ENCODE assay signal across 26 cellular contexts in the genomic region with DNA sequence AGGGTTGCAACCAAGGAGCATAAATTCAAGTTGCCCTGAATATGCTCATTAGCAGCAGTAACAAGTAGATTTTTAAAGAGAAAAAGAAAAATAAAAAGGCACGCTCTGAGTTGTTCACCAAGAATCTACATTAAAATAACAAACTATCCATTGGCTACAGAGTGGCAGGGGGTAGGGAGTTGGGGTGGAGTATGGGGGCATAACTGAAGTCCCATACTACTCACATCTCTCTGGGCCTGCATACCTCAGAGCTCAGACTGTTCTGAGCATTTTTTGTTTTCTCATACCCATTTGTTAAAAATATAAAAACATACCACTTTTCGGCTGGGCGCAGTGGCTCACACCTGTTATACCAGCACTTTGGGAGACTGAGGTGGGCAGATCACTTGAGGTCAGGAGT.
"Had no signal": no experiment of that assay in that cellular context is flagged by ENCODE, and none has a peak within 500 bp of the region (broad histone marks: within the 10 kb centered on the region; RNA-seq: fewer than 3 reads in every experiment).

No MANE protein-coding gene starts in this region.

- H2AFZ ChIP-seq: neural progenitor cell, parathyroid adenoma had no signal

- H3K27me3 ChIP-seq: left lung, neural progenitor cell, neutrophil, right atrium auricular region, right lobe of liver, suprapubic skin, tibial artery, upper lobe of right lung had no signal

- FAIRE-seq: keratinocyte, urothelium cell line had no signal

- H3K36me3 ChIP-seq: left lung, neural progenitor cell, neutrophil, right atrium auricular region, right lobe of liver, suprapubic skin, thoracic aorta, tibial artery, upper lobe of right lung had no signal

- DNase-seq: left cardiac atrium; left lung; natural killer cell; nephron progenitor cell; occipital lobe; right lobe of liver; stimulated activated CD4-positive, alpha-beta T cell treated with anti-CD3 and anti-CD28 coated beads, Interleukin-12 subunit alpha, Interleukin-12 subunit beta, amount 100 ng/mL, for 4 hours; stimulated activated CD4-positive, alpha-beta T cell treated with anti-CD3 and anti-CD28 coated beads, Interleukin-15, amount 100 ng/mL, for 24 hours; stimulated activated CD4-positive, alpha-beta T cell treated with anti-CD3 and anti-CD28 coated beads, Interleukin-2, amount 100 ng/mL, for 24 hours; stimulated activated CD4-positive, alpha-beta T cell treated with anti-CD3 and anti-CD28 coated beads, Interleukin-4, amount 100 ng/mL, for 1 hour; tibial artery; upper lobe of right lung had no signal

- H3K36me3 Mint-ChIP-seq: natural killer cell; stimulated activated effector memory CD8-positive, alpha-beta T cell treated with anti-CD3 and anti-CD28 coated beads, Interleukin-12 subunit alpha, Interleukin-12 subunit beta, amount 100 ng/mL, for 72 hours had no signal

- H3K4me1 ChIP-seq: left lung, right atrium auricular region, right lobe of liver, suprapubic skin, upper lobe of right lung had no signal

- H3K27ac ChIP-seq: left lung, neural progenitor cell, neutrophil, parathyroid adenoma, right atrium auricular region, right lobe of liver, suprapubic skin, thoracic aorta, tibial artery, upper lobe of right lung had no signal

- H3K4me1 Mint-ChIP-seq: mesothelial cell of epicardium, nephron progenitor cell, neural progenitor cell had no signal

- H3K4me3 ChIP-seq: left lung, lung, neural progenitor cell, right atrium auricular region, right lobe of liver, smooth muscle cell, suprapubic skin, thoracic aorta, tibial artery, upper lobe of right lung had no signal

- H3K27ac Mint-ChIP-seq: mesothelial cell of epicardium; natural killer cell; nephron progenitor cell; neural progenitor cell; stimulated activated effector memory CD8-positive, alpha-beta T cell treated with anti-CD3 and anti-CD28 coated beads, Interleukin-12 subunit alpha, Interleukin-12 subunit beta, amount 100 ng/mL, for 72 hours; stimulated activated naive CD8-positive, alpha-beta T cell treated with anti-CD3 and anti-CD28 coated beads, Interleukin-15, Interleukin-2, amounts not matched to agents 100 ng/mL and 50 ng/mL, for 24 hours had no signal

- H3K9me3 Mint-ChIP-seq: naive B cell; natural killer cell; stimulated activated effector memory CD8-positive, alpha-beta T cell treated with anti-CD3 and anti-CD28 coated beads, Interleukin-12 subunit alpha, Interleukin-12 subunit beta, amount 100 ng/mL, for 72 hours; stimulated activated naive CD8-positive, alpha-beta T cell treated with anti-CD3 and anti-CD28 coated beads, Interleukin-15, Interleukin-2, amounts not matched to agents 100 ng/mL and 50 ng/mL, for 24 hours had no signal

- H3K9me3 ChIP-seq: left lung, neutrophil, right atrium auricular region, right lobe of liver, suprapubic skin, thoracic aorta, tibial artery, upper lobe of right lung had no signal

- H3K27me3 Mint-ChIP-seq: naive B cell; stimulated activated naive CD8-positive, alpha-beta T cell treated with anti-CD3 and anti-CD28 coated beads, Interleukin-15, Interleukin-2, amounts not matched to agents 100 ng/mL and 50 ng/mL, for 24 hours had no signal

- H3K9ac ChIP-seq: neural progenitor cell, parathyroid adenoma had no signal

- H3K4me2 ChIP-seq: neural progenitor cell, smooth muscle cell had no signal

- H3K4me3 Mint-ChIP-seq: mesothelial cell of epicardium; naive B cell; natural killer cell; nephron progenitor cell; neural progenitor cell; stimulated activated effector memory CD8-positive, alpha-beta T cell treated with anti-CD3 and anti-CD28 coated beads, Interleukin-12 subunit alpha, Interleukin-12 subunit beta, amount 100 ng/mL, for 72 hours; stimulated activated naive CD8-positive, alpha-beta T cell treated with anti-CD3 and anti-CD28 coated beads, Interleukin-15, Interleukin-2, amounts not matched to agents 100 ng/mL and 50 ng/mL, for 24 hours had no signal
